Comparison of ENCODE assay signal across 1 cellular context in genomic region chr3:4978966-4979400, GRCh38.
TF ChIP-seq lines count a peak whose summit lies in the region.

No MANE protein-coding gene starts in this region.

TF ChIP-seq in HepG2, 621 proteins besides CTCF, POLR2A, EP300 and RAD21 (continued from another document):
- TF ChIP-seq USF2 (IDR thresholded peaks at IDR 0.05; ENCODE audit: low read depth, low read length) (0 out of 2 replicates have a peak, but pooled peaks have one; percentile 48), USF2 (CRISPR knock-in tag; IDR thresholded peaks at IDR 0.05; ENCODE audit: borderline replicate concordance) (no peak), SP5 (CRISPR knock-in tag; IDR thresholded peaks at IDR 0.05; ENCODE audit: borderline replicate concordance, low read depth) (peak; percentile 75; the same call in 1 of the 2 replicates), GZF1 (CRISPR knock-in tag; IDR thresholded peaks at IDR 0.05) (no peak), RARA (CRISPR knock-in tag; IDR thresholded peaks at IDR 0.05) (peak; percentile 45; the same call in 1 of the 2 replicates), MLX (CRISPR knock-in tag; IDR thresholded peaks at IDR 0.05) (peak; percentile 86), FOXJ3 (CRISPR knock-in tag; IDR thresholded peaks at IDR 0.05; ENCODE audit: borderline replicate concordance) (no peak), TFE3 (CRISPR knock-in tag; IDR thresholded peaks at IDR 0.05) (0 out of 2 replicates have a peak, but pooled peaks have one; percentile 51), FOXM1 (CRISPR knock-in tag; IDR thresholded peaks at IDR 0.05) (no peak), KDM6A (CRISPR knock-in tag; IDR thresholded peaks at IDR 0.05; ENCODE audit: low read depth) (0 out of 2 replicates have a peak, but pooled peaks have one; percentile 7)
